Comparison of ENCODE assay signal across 9 cellular contexts in genomic region chr3:111864821-111865656, GRCh38. TPM values are rescaled to one million over a fixed set of nuclear protein-coding genes. Genes with fewer than 3 reads are reported as not detected.
DNase-seq lines count a peak whose midpoint lies in the region; ATAC-seq, FAIRE-seq and TF ChIP-seq lines count a peak whose summit lies in the region.
"Had no signal": no experiment of that assay in that cellular context is flagged by ENCODE, and none has a peak within 500 bp of the region (broad histone marks: within the 10 kb centered on the region; RNA-seq: fewer than 3 reads in every experiment).

No MANE protein-coding gene starts in this region.

- no peak overlapping the region for H2BK20ac ChIP-seq in H9 (ENCODE audit: low read depth, low read length, poor library complexity, severe bottlenecking)

- H3K79me2 ChIP-seq in H9 (ENCODE audit: insufficient read depth, low read length) (peaks cover 3% of the 10 kb centered on the region; the same call in 1 of the 2 replicates), keratinocyte (ENCODE audit: control insufficient read depth, insufficient read depth, low read length) (peaks cover 98% of the 10 kb centered on the region)

- intact Hi-C loops in adrenal gland (cut with DNase I) = loop anchor here (5.0 to 10.0 kb wide), 3 partner anchors 100 to 143 kb away; no protein-coding TSS in a partner anchor

- TF ChIP-seq CTCF in H9 (conservative IDR thresholded peaks at IDR 0.05) (peak; percentile 17; the same call in 1 of the 3 replicates), adrenal gland (IDR thresholded peaks at IDR 0.05) (no peak), keratinocyte (optimal IDR thresholded peaks at IDR 0.05 in 1 of 3, IDR thresholded peaks at IDR 0.05 in 1 of 3, conservative IDR thresholded peaks at IDR 0.05 in 1 of 3; ENCODE audit: extremely low read depth in 1 of 3, insufficient read depth in 2 of 3, low read length in 3 of 3) (peak in 1 of 3 experiments; percentile 3)

- ATAC-seq in HG02973 (IDR thresholded peaks at IDR 0.05; ENCODE audit: unreplicated experiment) = no peak

- H3K27ac ChIP-seq in H9 (ENCODE audit: insufficient read length, low read depth, low read length) (no peak overlapping the region), adrenal gland (peak overlapping the region in 4 of 5 donors; percentile 11 to 65 (median 19)), keratinocyte (ENCODE audit: control insufficient read depth, insufficient read depth, low read length) (no peak overlapping the region), stomach smooth muscle (ENCODE audit: low read length) (peak overlapping the region; percentile 98), small intestine (ENCODE audit: low read depth in 1 of 2, low read length in 1 of 2) (peak overlapping the region in 1 of 2 donors; percentile 76)

- H2BK120ac ChIP-seq in H9 (ENCODE audit: low read depth, low read length, poor library complexity, severe bottlenecking) = no peak overlapping the region

- no peak overlapping the region for H3K4me2 ChIP-seq in H9 (ENCODE audit: insufficient read depth, insufficient read length, low read length)
- H3K4me2 ChIP-seq in keratinocyte (ENCODE audit: control insufficient read depth, extremely low read depth, insufficient read depth, low read depth, low read length) = peak overlapping the region; percentile 96

- peaks cover 35% of the 10 kb centered on the region for H3K27me3 Mint-ChIP-seq in H9 (ENCODE audit: low read depth)

- H4K20me1 ChIP-seq in H9 (ENCODE audit: control insufficient read depth, insufficient read depth, insufficient read length) (no peaks in the 10 kb centered on the region), keratinocyte (ENCODE audit: control insufficient read depth, extremely low read depth, insufficient read depth, low read length) (peaks cover 29% of the 10 kb centered on the region)

- H3K18ac ChIP-seq in H9 (ENCODE audit: insufficient read length, low read depth, low read length) = no peak overlapping the region

- no peaks in the 10 kb centered on the region for H3K9me3 ChIP-seq in H9 (ENCODE audit: control insufficient read depth, low read depth, low read length)
- H3K9me3 ChIP-seq in adrenal gland (replicated peaks in 1 of 3) = no peaks in the 10 kb centered on the region
- H3K9me3 ChIP-seq in keratinocyte (ENCODE audit: control insufficient read depth, low read depth, low read length) = no peaks in the 10 kb centered on the region
- H3K9me3 ChIP-seq in stomach smooth muscle (ENCODE audit: control insufficient read depth in 2 of 2, low read length in 2 of 2) = no peaks in the 10 kb centered on the region
- no peaks in the 10 kb centered on the region for H3K9me3 ChIP-seq in small intestine (ENCODE audit: control insufficient read depth, low read depth)

- no peak overlapping the region for H3K4ac ChIP-seq in H9 (ENCODE audit: low read depth, low read length)

- H3K36me3 ChIP-seq in adrenal gland (replicated peaks in 1 of 2) (no peaks in the 10 kb centered on the region), keratinocyte (ENCODE audit: control insufficient read depth in 2 of 2, extremely low read depth in 1 of 2, insufficient read depth in 2 of 2, low read length in 2 of 2) (peaks cover 7 to 21% of the 10 kb centered on the region in 2 experiments), stomach smooth muscle (ENCODE audit: control insufficient read depth in 2 of 2, insufficient read depth in 2 of 2, low read length in 2 of 2) (no peaks in the 10 kb centered on the region), small intestine (ENCODE audit: control insufficient read depth in 2 of 2, insufficient read depth in 2 of 2, low read length in 2 of 2) (peaks cover 0 to under 1% of the 10 kb centered on the region in 2 donors)

- dilution Hi-C loops in keratinocyte (cut with MboI; ENCODE audit: extremely low pct_ligation_motif_present, low sequenced_read_pairs) = no loop called here

- no peak overlapping the region for H3K56ac ChIP-seq in H9 (ENCODE audit: insufficient read length, low read depth, low read length)

- no peak overlapping the region; a peak in 1 of 7 replicates for H3K27ac Mint-ChIP-seq in H9

- H4K91ac ChIP-seq in H9 (ENCODE audit: insufficient read length, low read depth, low read length) = no peak overlapping the region

- no peak overlapping the region for H2AK5ac ChIP-seq in H9 (ENCODE audit: insufficient read length, low read length)

- H3K36me3 Mint-ChIP-seq in H9 (ENCODE audit: insufficient read depth in 1 of 3, low read depth in 3 of 3) = no peaks in the 10 kb centered on the region

- H3K79me1 ChIP-seq in H9 (ENCODE audit: insufficient read depth, low read depth, low read length, poor library complexity, severe bottlenecking) = peaks cover 4% of the 10 kb centered on the region

- H2BK5ac ChIP-seq in H9 (ENCODE audit: insufficient read length, low read length) = no peak overlapping the region

- no peak overlapping the region for H4K8ac ChIP-seq in H9 (replicated peaks; ENCODE audit: insufficient read length, low read depth, low read length)

- no peak overlapping the region; a peak in 2 of 5 replicates for H3K4me3 Mint-ChIP-seq in H9

- H3K9me3 Mint-ChIP-seq in H9 = no peaks in the 10 kb centered on the region

- H3K27me3 ChIP-seq in H9 (ENCODE audit: insufficient read depth, low read length) (no peaks in the 10 kb centered on the region; the same call in 1 of the 2 replicates), adrenal gland (no peaks in the 10 kb centered on the region), keratinocyte (ENCODE audit: control insufficient read depth, extremely low read depth, insufficient read depth, low read length) (no peaks in the 10 kb centered on the region), stomach smooth muscle (ENCODE audit: control insufficient read depth in 1 of 2, insufficient read depth in 2 of 2, low read length in 2 of 2) (no peaks in the 10 kb centered on the region), small intestine (ENCODE audit: control insufficient read depth in 2 of 2, insufficient read depth in 2 of 2, low read length in 2 of 2) (no peaks in the 10 kb centered on the region)

- DNase-seq in H9 (no peak), adrenal gland (peak in 1 of 7 donors; percentile 19), keratinocyte (ENCODE audit: low read depth, low spot score) (no peak), small intestine (no peak), NCI-H526 (lab: John Stamatoyannopoulos, UW) (no peak), GOT3 (lab: John Stamatoyannopoulos, UW) (no peak)
- DNase-seq: substantia nigra had no signal

- WGBS in H9 (ENCODE audit: extremely low coverage, insufficient read length, low lambda C conversion rate) = no CpG with 5 or more reads among the region's 6 CpGs
- WGBS in adrenal gland, 4 donors = 56 to 70% (median 63%) methylated on average over 6 of the region's 6 CpGs
- 57 to 79% (median 73%) methylated on average over 6 of the region's 6 CpGs for WGBS in small intestine, 3 donors

- no peak overlapping the region for H3K14ac ChIP-seq in H9 (ENCODE audit: insufficient read depth, low read length)

- H3K4me1 Mint-ChIP-seq in H9 = peaks cover 60 to 64% of the 10 kb centered on the region in 2 experiments

- H2AFZ ChIP-seq in H9 (ENCODE audit: low read length) (no peak overlapping the region), keratinocyte (ENCODE audit: control insufficient read depth, low read length) (no peak overlapping the region)

- no peak overlapping the region for H2BK15ac ChIP-seq in H9 (ENCODE audit: low read depth, low read length)

- H3K23ac ChIP-seq in H9 (ENCODE audit: insufficient read length, low read depth, low read length) = no peak overlapping the region

- H3K4me1 ChIP-seq in H9 (ENCODE audit: insufficient read depth, low read length) = peaks cover 10% of the 10 kb centered on the region
- peaks cover 0 to 23% of the 10 kb centered on the region in 2 donors for H3K4me1 ChIP-seq in adrenal gland (replicated peaks in 1 of 2)
- peaks cover 43% of the 10 kb centered on the region for H3K4me1 ChIP-seq in keratinocyte (ENCODE audit: control insufficient read depth, extremely low read depth, insufficient read depth, low read length)
- peaks cover 40% of the 10 kb centered on the region for H3K4me1 ChIP-seq in stomach smooth muscle (ENCODE audit: control insufficient read depth, insufficient read depth, low read length)
- peaks cover 0 to 8% of the 10 kb centered on the region in 2 donors for H3K4me1 ChIP-seq in small intestine (ENCODE audit: control insufficient read depth in 2 of 2, insufficient read depth in 1 of 2, low read depth in 1 of 2, low read length in 1 of 2)

- H3K9ac ChIP-seq in H9 (ENCODE audit: extremely low read depth, insufficient read length, low read length) = no peak overlapping the region
- no peak overlapping the region for H3K9ac ChIP-seq in keratinocyte (ENCODE audit: control insufficient read depth, extremely low read depth, insufficient read depth, low read length)
- H3K9ac ChIP-seq in stomach smooth muscle (ENCODE audit: low read length in 2 of 2) = peak overlapping the region; percentile 43 to 51

- peaks cover 3% of the 10 kb centered on the region for H3K23me2 ChIP-seq in H9 (ENCODE audit: insufficient read length, low read depth, low read length, poor library complexity, severe bottlenecking)

- H4K5ac ChIP-seq in H9 (ENCODE audit: insufficient read length, low read depth, low read length) = no peak overlapping the region

- H3K9me1 ChIP-seq in keratinocyte (ENCODE audit: control insufficient read depth, extremely low read depth, insufficient read depth, low read length) = peaks cover 3% of the 10 kb centered on the region

- no peak for TF ChIP-seq POLR2A in adrenal gland (IDR thresholded peaks at IDR 0.05)

- H3T11ph ChIP-seq in H9 (ENCODE audit: low read length) = no peak overlapping the region

- H2BK12ac ChIP-seq in H9 (ENCODE audit: insufficient read length, low read depth, low read length) = no peak overlapping the region

- H3K4me3 ChIP-seq in adrenal gland = no peak overlapping the region
- no peak overlapping the region for H3K4me3 ChIP-seq in keratinocyte (ENCODE audit: control insufficient read depth in 2 of 3, extremely low read depth in 1 of 3, insufficient read depth in 2 of 3, low read depth in 1 of 3, low read length in 3 of 3)
- peak overlapping the region; percentile 29 to 30 for H3K4me3 ChIP-seq in stomach smooth muscle (ENCODE audit: low read length in 2 of 2)
- no peak overlapping the region for H3K4me3 ChIP-seq in small intestine (ENCODE audit: low read depth in 1 of 2, low read length in 2 of 2)

- no peak for FAIRE-seq in keratinocyte (lab: Jason Lieb, UNC)
- FAIRE-seq in small intestine (lab: Jason Lieb, UNC) = no peak

RNA-seq across cellular contexts. Expression of gene PHLDB2, which starts 6.0 kb away (rescaled TPM):
- total RNA-seq in H9 (2021) (13.2 and 14.1 TPM in 2 replicates), adrenal gland (10 to 100 TPM in 7 of 8 donors, 1 to 10 TPM in 1; 7.4 to 26.1 (median 13.9) TPM)
- polyA plus RNA-seq in adrenal gland (10 to 100 TPM in 2 of 3 donors, 1 to 10 TPM in 1; 6.2 to 39.6 (median 12.9) TPM), keratinocyte (74.2 to 150 TPM (median 108 TPM) in 3 replicates), small intestine (1 to 10 TPM; 1.1 to 7.7 (median 1.4) TPM)
- polyA plus RNA-seq in keratinocyte (2011; ENCODE audit: low read depth) = 155 TPM
- polyA plus RNA-seq in keratinocyte (2011; cell fraction: cytosol; rRNA removed) = 50.9 and 92.7 TPM in 2 replicates
- polyA plus RNA-seq in keratinocyte (2011; cell fraction: nucleus; rRNA removed) = 274 and 308 TPM in 2 replicates
- polyA plus RNA-seq in keratinocyte (2012; ENCODE audit: low replicate concordance) = 82.5 and 87.2 TPM in 2 replicates
- polyA minus RNA-seq in keratinocyte = 123 to 447 TPM (median 330 TPM) in 3 replicates
- polyA minus RNA-seq in keratinocyte (2011; cell fraction: cytosol; rRNA and poly(A)+ RNA removed) = 83.3 TPM
- polyA minus RNA-seq in keratinocyte (2011; cell fraction: nucleus; rRNA and poly(A)+ RNA removed) = 519 and 1,062 TPM in 2 replicates

Comparison
In these comparisons a context has a peak if more than half of its experiments do, and no peak if none do; other contexts are left out.
1. H3K27ac ChIP-seq: peak in adrenal gland (4 of 5) and stomach smooth muscle (single experiment); none in H9 (single experiment) and keratinocyte (single experiment).
2. H3K9ac ChIP-seq: peak in stomach smooth muscle (2 of 2); none in H9 (single experiment) and keratinocyte (single experiment).
3. H3K4me3 ChIP-seq: peak in stomach smooth muscle (2 of 2); none in adrenal gland (0 of 4), keratinocyte (0 of 3) and small intestine (0 of 2).